In genomic region chr11:118530683-118531596, GRCh38 we compare ENCODE assay signal across 8 cellular contexts. TPM values are rescaled to one million over a fixed set of nuclear protein-coding genes. Genes with fewer than 3 reads are reported as not detected.
DNase-seq lines count a peak whose midpoint lies in the region; ATAC-seq and TF ChIP-seq lines count a peak whose summit lies in the region.

Gene TMEM25, plus strand, starts transcription at chr11:118531192. Its CDS starts 610 bp downstream, at chr11:118531802.

- H3K27ac ChIP-seq in angular gyrus (ENCODE audit: low read depth, low read length) (peak within 1 kb of the TSS; percentile 29), hepatocyte (peak within 1 kb of the TSS; percentile 91), rectal smooth muscle tissue (ENCODE audit: low read depth, low read length) (peak within 1 kb of the TSS; percentile 64), urinary bladder (ENCODE audit: low read depth) (peak within 1 kb of the TSS; percentile 43)

- peak within 1 kb of the TSS; percentile 46 for H3K9ac ChIP-seq in rectal smooth muscle tissue (ENCODE audit: low read length)

- H3K4me2 ChIP-seq in hepatocyte: peak within 1 kb of the TSS; percentile 92

- peaks cover 11% of the 10 kb centered on the region for H3K36me3 Mint-ChIP-seq in T-helper 1 cell treated with Interleukin-12 subunit alpha and Interleukin-12 subunit beta and Interleukin-4 antibody, amounts not matched to agents 30 μg/mL and 1 μg/mL, for 36 hours (ENCODE audit: low read depth)

- no peaks in the 10 kb centered on the region for H3K27me3 Mint-ChIP-seq in T-helper 1 cell treated with Interleukin-12 subunit alpha and Interleukin-12 subunit beta and Interleukin-4 antibody, amounts not matched to agents 30 μg/mL and 1 μg/mL, for 36 hours (ENCODE audit: low read depth)

- H3K4me3 Mint-ChIP-seq in T-helper 1 cell treated with Interleukin-12 subunit alpha and Interleukin-12 subunit beta and Interleukin-4 antibody, amounts not matched to agents 30 μg/mL and 1 μg/mL, for 36 hours: peak within 1 kb of the TSS; percentile 92

- peak; percentile 82 for DNase-seq in BE2C
- peak; percentile 86 for DNase-seq in HuH-7.5 (ENCODE audit: low spot score)
- peak; percentile 86 for DNase-seq in hepatocyte (ENCODE audit: low spot score)

- H3K27me3 ChIP-seq in BE2C: no peaks in the 10 kb centered on the region
- H3K27me3 ChIP-seq in hepatocyte: no peaks in the 10 kb centered on the region
- no peaks in the 10 kb centered on the region for H3K27me3 ChIP-seq in rectal smooth muscle tissue (ENCODE audit: control insufficient read depth, insufficient read depth, low read length)

- H3K9me3 ChIP-seq in BE2C (no peaks in the 10 kb centered on the region), hepatocyte (ENCODE audit: low read depth) (no peaks in the 10 kb centered on the region)

- H3K36me3 ChIP-seq in BE2C (no peaks in the 10 kb centered on the region), hepatocyte (replicated peaks; ENCODE audit: insufficient read depth, low read depth) (no peaks in the 10 kb centered on the region), rectal smooth muscle tissue (ENCODE audit: control insufficient read depth, insufficient read depth, low read length) (no peaks in the 10 kb centered on the region), urinary bladder (ENCODE audit: insufficient read depth) (no peaks in the 10 kb centered on the region)

- H3K79me2 ChIP-seq in hepatocyte: peaks cover 10% of the 10 kb centered on the region

- no peaks in the 10 kb centered on the region for H3K9me3 Mint-ChIP-seq in T-helper 1 cell treated with Interleukin-12 subunit alpha and Interleukin-12 subunit beta and Interleukin-4 antibody, amounts not matched to agents 30 μg/mL and 1 μg/mL, for 36 hours

- under 1% methylated on average over 57 of the region's 94 CpGs for WGBS in hepatocyte (ENCODE audit: low lambda C conversion rate, missing lambda C conversion rate)
- 2% methylated on average over 94 of the region's 94 CpGs for WGBS in urinary bladder

- TF ChIP-seq CTCF in BE2C (IDR thresholded peaks at IDR 0.05; ENCODE audit: low read depth, low read length) (no peak), hepatocyte (IDR thresholded peaks at IDR 0.05; ENCODE audit: poor library complexity) (no peak)

- no peaks in the 10 kb centered on the region for H3K9me2 ChIP-seq in hepatocyte (replicated peaks; ENCODE audit: insufficient read depth)

- ATAC-seq in GM19324 (IDR thresholded peaks at IDR 0.05; ENCODE audit: low FRiP score, unreplicated experiment): peak; percentile 62

- H3K4me1 ChIP-seq in BE2C (no peaks in the 10 kb centered on the region), hepatocyte (ENCODE audit: insufficient read depth) (peaks cover 15% of the 10 kb centered on the region), rectal smooth muscle tissue (ENCODE audit: control insufficient read depth, insufficient read depth, low read length) (peaks cover 8% of the 10 kb centered on the region), urinary bladder (ENCODE audit: insufficient read depth) (no peaks in the 10 kb centered on the region)

- peaks cover 24% of the 10 kb centered on the region for H3K4me1 Mint-ChIP-seq in T-helper 1 cell treated with Interleukin-12 subunit alpha and Interleukin-12 subunit beta and Interleukin-4 antibody, amounts not matched to agents 30 μg/mL and 1 μg/mL, for 36 hours (ENCODE audit: low read depth)

- H2AFZ ChIP-seq in hepatocyte: peak within 1 kb of the TSS; percentile 96

- no peaks in the 10 kb centered on the region for H4K20me1 ChIP-seq in hepatocyte (ENCODE audit: insufficient read depth, poor library complexity, severe bottlenecking)

- H3K4me3 ChIP-seq in BE2C (ENCODE audit: low read depth, low read length) (peak within 1 kb of the TSS; percentile 71), hepatocyte (peak within 1 kb of the TSS; percentile 100), rectal smooth muscle tissue (ENCODE audit: low read length) (peak within 1 kb of the TSS; percentile 70), urinary bladder (ENCODE audit: low read depth, low read length) (peak within 1 kb of the TSS; percentile 88)

- H3K27ac Mint-ChIP-seq in T-helper 1 cell treated with Interleukin-12 subunit alpha and Interleukin-12 subunit beta and Interleukin-4 antibody, amounts not matched to agents 30 μg/mL and 1 μg/mL, for 36 hours: peak within 1 kb of the TSS; percentile 83

RNA-seq across cellular contexts. Expression of gene TMEM25, which starts in this region (rescaled TPM):
- 31.0 TPM for polyA plus RNA-seq in BE2C (2012; ENCODE audit: insufficient read depth, insufficient read length, low read depth)
- total RNA-seq in hepatocyte (30.6 and 32.3 TPM in 2 replicates), urinary bladder (14.1 TPM)
- polyA plus RNA-seq in hepatocyte (35.6 and 42.9 TPM in 2 replicates), urinary bladder (23.9 TPM)

Comparison
In these comparisons a context has a peak if more than half of its experiments do, and no peak if none do; other contexts are left out.
1. Peak in every context shown above with its lines: DNase-seq, ATAC-seq, H3K4me3 ChIP-seq and H3K27ac ChIP-seq.
2. H3K27ac ChIP-seq: peak in every context shown above with its lines; median percentile 91 in hepatocyte; 64 in rectal smooth muscle tissue; 43 in urinary bladder; 29 in angular gyrus.